8 cellular contexts compared by ENCODE assay signal in the genomic region with DNA sequence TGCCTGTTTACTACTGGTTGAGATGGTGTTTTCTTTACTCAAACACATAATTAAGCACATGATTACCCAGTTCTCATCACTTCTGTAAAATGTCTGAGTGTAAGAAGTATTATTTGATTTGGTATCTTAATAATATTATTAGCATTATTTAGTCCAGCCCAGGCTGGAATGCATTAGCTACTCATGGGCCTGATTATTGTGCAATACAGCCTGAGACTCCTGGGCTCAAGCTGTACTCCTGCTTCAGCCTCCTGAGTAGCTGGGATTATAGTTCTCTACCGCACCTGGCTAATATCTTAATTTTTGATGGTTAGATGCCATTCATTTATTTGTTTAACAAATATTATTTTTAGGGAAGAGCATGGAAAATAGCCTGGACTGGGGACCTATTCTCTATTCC.
"Had no signal": no experiment of that assay in that cellular context is flagged by ENCODE, and none has a peak within 500 bp of the region (broad histone marks: within the 10 kb centered on the region; RNA-seq: fewer than 3 reads in every experiment).

No MANE protein-coding gene starts in this region.

- FAIRE-seq: G401.6, GM12878, GM12891, GM12892, GM18507, GM19239 had no signal

- H3K4me3 ChIP-seq: GM12878 had no signal

- ATAC-seq: GM12878 had no signal

- DNase-seq: GDM1, GF-D8 had no signal
